In genomic region chr9:15421532-15421931, GRCh38 we compare ENCODE assay signal across 9 cellular contexts. TPM values are rescaled to one million over a fixed set of nuclear protein-coding genes. Genes with fewer than 3 reads are reported as not detected.
DNase-seq lines count a peak whose midpoint lies in the region; ATAC-seq and TF ChIP-seq lines count a peak whose summit lies in the region.
"Had no signal": no experiment of that assay in that cellular context is flagged by ENCODE, and none has a peak within 500 bp of the region (broad histone marks: within the 10 kb centered on the region; RNA-seq: fewer than 3 reads in every experiment).

No MANE protein-coding gene starts in this region.

- H3K4me1 Mint-ChIP-seq in activated naive CD8-positive, alpha-beta T cell (ENCODE audit: low read depth): peaks cover 33% of the 10 kb centered on the region
- H3K4me1 Mint-ChIP-seq in activated naive CD8-positive, alpha-beta T cell treated with anti-CD3 and anti-CD28 coated beads for 36 hours: peaks cover 30% of the 10 kb centered on the region
- H3K4me1 Mint-ChIP-seq in activated CD8-positive, alpha-beta T cell treated with anti-CD3 and anti-CD28 coated beads for 36 hours (ENCODE audit: low read depth): peaks cover 24% of the 10 kb centered on the region
- peaks cover 35% of the 10 kb centered on the region for H3K4me1 Mint-ChIP-seq in CD14-positive monocyte

- no peaks in the 10 kb centered on the region for H3K9me3 ChIP-seq in lower lobe of right lung
- H3K9me3 ChIP-seq in upper lobe of right lung: no peaks in the 10 kb centered on the region

- H3K27ac Mint-ChIP-seq in activated naive CD8-positive, alpha-beta T cell: no peak overlapping the region
- no peak overlapping the region for H3K27ac Mint-ChIP-seq in activated naive CD8-positive, alpha-beta T cell treated with anti-CD3 and anti-CD28 coated beads for 36 hours
- H3K27ac Mint-ChIP-seq in activated CD8-positive, alpha-beta T cell treated with anti-CD3 and anti-CD28 coated beads for 36 hours: no peak overlapping the region
- H3K27ac Mint-ChIP-seq in CD14-positive monocyte: peak overlapping the region in 2 of 7 donors; percentile 85 to 95

- H3K27me3 Mint-ChIP-seq in activated naive CD8-positive, alpha-beta T cell: no peaks in the 10 kb centered on the region
- peaks cover 5% of the 10 kb centered on the region for H3K27me3 Mint-ChIP-seq in activated naive CD8-positive, alpha-beta T cell treated with anti-CD3 and anti-CD28 coated beads for 36 hours
- no peaks in the 10 kb centered on the region for H3K27me3 Mint-ChIP-seq in activated CD8-positive, alpha-beta T cell treated with anti-CD3 and anti-CD28 coated beads for 36 hours
- H3K27me3 Mint-ChIP-seq in CD14-positive monocyte (ENCODE audit: low read depth in 3 of 3): peaks cover 0 to 5% (median 1%) of the 10 kb centered on the region in 3 donors

- DNase-seq in activated naive CD8-positive, alpha-beta T cell treated with anti-CD3 and anti-CD28 coated beads for 36 hours: no peak
- no peak for DNase-seq in activated CD8-positive, alpha-beta T cell treated with anti-CD3 and anti-CD28 coated beads for 36 hours
- DNase-seq in lower lobe of right lung (no peak), upper lobe of right lung (no peak), CD14-positive monocyte (ENCODE audit: low spot score) (no peak), GM19238 (ENCODE audit: insufficient read length, low spot score) (no peak)
- DNase-seq: T-helper 17 cell had no signal

- no peak for ATAC-seq in activated CD8-positive, alpha-beta T cell treated with anti-CD3 and anti-CD28 coated beads for 36 hours
- ATAC-seq in lower lobe of right lung: no peak
- ATAC-seq in upper lobe of right lung: no peak
- ATAC-seq in HG03457 (IDR thresholded peaks at IDR 0.05; ENCODE audit: unreplicated experiment): no peak

- no peaks in the 10 kb centered on the region for H3K27me3 ChIP-seq in lower lobe of right lung (ENCODE audit: low read depth)
- no peaks in the 10 kb centered on the region for H3K27me3 ChIP-seq in upper lobe of right lung

- intact Hi-C loops in activated CD8-positive, alpha-beta T cell treated with anti-CD3 and anti-CD28 coated beads for 36 hours (cut with micrococcal nuclease): loop anchor here (5.0 kb wide), 2 partner anchors 124 to 144 kb away; no protein-coding TSS in a partner anchor
- intact Hi-C loops in lower lobe of right lung (cut with DNase I) (loop anchor here (10.0 kb wide), 1 partner anchor 207 kb away; no protein-coding TSS in a partner anchor), upper lobe of right lung (cut with DNase I) (no loop called here), CD14-positive monocyte (cut with micrococcal nuclease) (loop anchor here (5.0 to 10.0 kb wide), 2 partner anchors 91 to 93 kb away; partner anchors contain the start of gene PSIP1 (in 2 of the 2))

- peak overlapping the region; percentile 95 for H3K4me3 Mint-ChIP-seq in activated naive CD8-positive, alpha-beta T cell
- no peak overlapping the region for H3K4me3 Mint-ChIP-seq in activated naive CD8-positive, alpha-beta T cell treated with anti-CD3 and anti-CD28 coated beads for 36 hours
- H3K4me3 Mint-ChIP-seq in activated CD8-positive, alpha-beta T cell treated with anti-CD3 and anti-CD28 coated beads for 36 hours: peak overlapping the region; percentile 95
- no peak overlapping the region for H3K4me3 Mint-ChIP-seq in CD14-positive monocyte

- TF ChIP-seq CTCF in activated CD8-positive, alpha-beta T cell treated with anti-CD3 and anti-CD28 coated beads for 36 hours (IDR thresholded peaks at IDR 0.05): no peak
- no peak for TF ChIP-seq CTCF in lower lobe of right lung (IDR thresholded peaks at IDR 0.05)
- TF ChIP-seq CTCF in upper lobe of right lung (IDR thresholded peaks at IDR 0.05): no peak
- no peak for TF ChIP-seq CTCF in CD14-positive monocyte (IDR thresholded peaks at IDR 0.05)

- POLR2A ChIA-PET in activated CD8-positive, alpha-beta T cell treated with anti-CD3 and anti-CD28 coated beads for 36 hours (lab: Charles Lee): interaction anchor here (1.0 to 1.1 kb wide), 2 partner anchors 11 to 150 kb away, joined by 3 to 5 read pairs; no protein-coding TSS in a partner anchor

- peaks cover 22% of the 10 kb centered on the region for H3K36me3 ChIP-seq in lower lobe of right lung
- H3K36me3 ChIP-seq in upper lobe of right lung: peaks cover 17% of the 10 kb centered on the region

- peak overlapping the region; percentile 96 for H3K27ac ChIP-seq in lower lobe of right lung
- peak overlapping the region; percentile 96 for H3K27ac ChIP-seq in upper lobe of right lung

- H3K4me3 ChIP-seq in lower lobe of right lung (no peak overlapping the region), upper lobe of right lung (no peak overlapping the region)

- CTCF ChIA-PET in activated CD8-positive, alpha-beta T cell treated with anti-CD3 and anti-CD28 coated beads for 36 hours (lab: Charles Lee): interaction anchor here (0.8 to 2.7 kb wide), 3 partner anchors 122 to 211 kb away, joined by 3 to 9 read pairs (median 5); no protein-coding TSS in a partner anchor

- H3K4me1 ChIP-seq in lower lobe of right lung (peaks cover 38% of the 10 kb centered on the region), upper lobe of right lung (peaks cover 19% of the 10 kb centered on the region)

- H3K9me3 Mint-ChIP-seq in activated naive CD8-positive, alpha-beta T cell (ENCODE audit: low read depth): no peaks in the 10 kb centered on the region
- H3K9me3 Mint-ChIP-seq in activated naive CD8-positive, alpha-beta T cell treated with anti-CD3 and anti-CD28 coated beads for 36 hours: no peaks in the 10 kb centered on the region
- H3K9me3 Mint-ChIP-seq in activated CD8-positive, alpha-beta T cell treated with anti-CD3 and anti-CD28 coated beads for 36 hours: no peaks in the 10 kb centered on the region
- no peaks in the 10 kb centered on the region for H3K9me3 Mint-ChIP-seq in CD14-positive monocyte

- H3K36me3 Mint-ChIP-seq in activated naive CD8-positive, alpha-beta T cell: peaks cover 7% of the 10 kb centered on the region
- H3K36me3 Mint-ChIP-seq in activated naive CD8-positive, alpha-beta T cell treated with anti-CD3 and anti-CD28 coated beads for 36 hours: peaks cover 18% of the 10 kb centered on the region
- peaks cover 19% of the 10 kb centered on the region for H3K36me3 Mint-ChIP-seq in activated CD8-positive, alpha-beta T cell treated with anti-CD3 and anti-CD28 coated beads for 36 hours (ENCODE audit: low read depth)
- H3K36me3 Mint-ChIP-seq in CD14-positive monocyte: peaks cover 16 to 20% of the 10 kb centered on the region in 2 donors

RNA-seq across cellular contexts. Expression of gene SNAPC3, which starts 1.1 kb away (rescaled TPM):
- total RNA-seq in activated naive CD8-positive, alpha-beta T cell treated with anti-CD3 and anti-CD28 coated beads for 36 hours: 10 to 100 TPM; 20.4 to 22.8 TPM
- 10 to 100 TPM; 30.3 to 32.1 TPM for total RNA-seq in activated CD8-positive, alpha-beta T cell treated with anti-CD3 and anti-CD28 coated beads for 36 hours
- total RNA-seq in lower lobe of right lung (30.7 TPM), upper lobe of right lung (31.3 TPM)
- polyA plus RNA-seq in CD14-positive monocyte: 10 to 100 TPM; 10.9 to 14.3 TPM

Comparison
In these comparisons a context has a peak if more than half of its experiments do, and no peak if none do; other contexts are left out.
1. H3K4me3 Mint-ChIP-seq: peak in activated naive CD8-positive, alpha-beta T cell (single experiment) and activated CD8-positive, alpha-beta T cell treated with anti-CD3 and anti-CD28 coated beads for 36 hours (single experiment); none in activated naive CD8-positive, alpha-beta T cell treated with anti-CD3 and anti-CD28 coated beads for 36 hours (single experiment) and CD14-positive monocyte (0 of 2).